Comparison of ENCODE assay signal across 19 cellular contexts in genomic region chr10:3419719-3420495, GRCh38.
DNase-seq lines count a peak whose midpoint lies in the region; ATAC-seq and TF ChIP-seq lines count a peak whose summit lies in the region.
"Had no signal": no experiment of that assay in that cellular context is flagged by ENCODE, and none has a peak within 500 bp of the region (broad histone marks: within the 10 kb centered on the region; RNA-seq: fewer than 3 reads in every experiment).

No MANE protein-coding gene starts in this region.

- H3K4me1 ChIP-seq in sigmoid colon, result no peaks in the 10 kb centered on the region
- H3K4me1 ChIP-seq in colonic mucosa, result peaks cover 9% of the 10 kb centered on the region
- H3K4me1 ChIP-seq: pancreas had no signal

- DNase-seq in activated naive CD4-positive, alpha-beta T cell treated with anti-CD3 and anti-CD28 coated beads, Interleukin-2, amount 10 ng/mL, durations not matched to agents 7 days and 5 days, result peak; percentile 35
- no peak for DNase-seq in activated naive CD4-positive, alpha-beta T cell treated with Interleukin-2 at 50 U/mL for 16 hours
- DNase-seq in KBM-7 (peak; percentile 54), sigmoid colon (peak; percentile 56), SIG-M5 (lab: John Stamatoyannopoulos, UW) (no peak), colonic mucosa (no peak)
- DNase-seq in activated naive CD8-positive, alpha-beta T cell treated with anti-CD3 and anti-CD28 coated beads, Interleukin-2, amount 10 ng/mL, durations not matched to agents 7 days and 5 days, result peak; percentile 49
- DNase-seq: activated CD4-positive, CD25-positive, alpha-beta regulatory T cell; activated CD8-positive, alpha-beta memory T cell treated with anti-CD3 and anti-CD28 coated beads, Interleukin-2, amount 50 U/mL, for 4 hours; kidney glomerular epithelial cell; naive B cell; NCI-H1105 treated with DMSO at 0.1 percent for 48 hours; pancreas; Peyer's patch; right cardiac atrium had no signal

- H3K4me3 Mint-ChIP-seq in activated naive CD4-positive, alpha-beta T cell treated with anti-CD3 and anti-CD28 coated beads, Interleukin-2, amount 10 ng/mL, durations not matched to agents 7 days and 5 days, result no peak overlapping the region
- H3K4me3 Mint-ChIP-seq in activated naive CD8-positive, alpha-beta T cell treated with anti-CD3 and anti-CD28 coated beads, Interleukin-2, amount 10 ng/mL, durations not matched to agents 7 days and 5 days, result peak overlapping the region; percentile 69
- H3K4me3 Mint-ChIP-seq: CD8-positive, alpha-beta T cell; memory B cell; naive B cell had no signal

- 50 to 76% methylated on average over 12 of the region's 12 CpGs for WGBS in sigmoid colon, 2 donors

- H3K9ac ChIP-seq in colonic mucosa (ENCODE audit: low read depth in 2 of 2, low read length in 2 of 2), result no peak overlapping the region

- TF ChIP-seq CTCF in sigmoid colon (IDR thresholded peaks at IDR 0.05) (no peak), colonic mucosa (IDR thresholded peaks at IDR 0.05) (no peak)

- H3K27ac ChIP-seq in sigmoid colon (no peak overlapping the region), colonic mucosa (no peak overlapping the region)
- H3K27ac ChIP-seq: Peyer's patch had no signal

- intact Hi-C loops in sigmoid colon (cut with DNase I), result no loop called here
- intact Hi-C loops in colonic mucosa (cut with DNase I), result no loop called here

- H3K9me3 Mint-ChIP-seq in activated naive CD4-positive, alpha-beta T cell treated with anti-CD3 and anti-CD28 coated beads, Interleukin-2, amount 10 ng/mL, durations not matched to agents 7 days and 5 days, result no peaks in the 10 kb centered on the region
- H3K9me3 Mint-ChIP-seq in activated naive CD8-positive, alpha-beta T cell treated with anti-CD3 and anti-CD28 coated beads, Interleukin-2, amount 10 ng/mL, durations not matched to agents 7 days and 5 days, result no peaks in the 10 kb centered on the region
- H3K9me3 Mint-ChIP-seq: CD8-positive, alpha-beta T cell; memory B cell; naive B cell had no signal

- H3K9me3 ChIP-seq in sigmoid colon (no peaks in the 10 kb centered on the region), colonic mucosa (no peaks in the 10 kb centered on the region)
- H3K9me3 ChIP-seq: pancreas, Peyer's patch had no signal

- H3K4me3 ChIP-seq in sigmoid colon (no peak overlapping the region), colonic mucosa (no peak overlapping the region)
- H3K4me3 ChIP-seq: pancreas, Peyer's patch had no signal

- no peak overlapping the region for H3K27ac Mint-ChIP-seq in activated naive CD4-positive, alpha-beta T cell treated with anti-CD3 and anti-CD28 coated beads, Interleukin-2, amount 10 ng/mL, durations not matched to agents 7 days and 5 days
- H3K27ac Mint-ChIP-seq in activated naive CD8-positive, alpha-beta T cell treated with anti-CD3 and anti-CD28 coated beads, Interleukin-2, amount 10 ng/mL, durations not matched to agents 7 days and 5 days, result peak overlapping the region; percentile 76
- H3K27ac Mint-ChIP-seq: CD8-positive, alpha-beta T cell; memory B cell had no signal

- TF ChIP-seq POLR2A in sigmoid colon (IDR thresholded peaks at IDR 0.05), result no peak

- POLR2A ChIA-PET in activated naive CD8-positive, alpha-beta T cell treated with anti-CD3 and anti-CD28 coated beads, Interleukin-2, amount 10 ng/mL, durations not matched to agents 7 days and 5 days (lab: Charles Lee), result interaction anchor here (0.9 kb wide), 1 partner anchor 365 kb away, joined by 3 read pairs; the partner anchor contains the start of gene KLF6

- peaks cover 67% of the 10 kb centered on the region for H3K4me1 Mint-ChIP-seq in activated naive CD4-positive, alpha-beta T cell treated with anti-CD3 and anti-CD28 coated beads, Interleukin-2, amount 10 ng/mL, durations not matched to agents 7 days and 5 days
- peaks cover 37% of the 10 kb centered on the region for H3K4me1 Mint-ChIP-seq in activated naive CD8-positive, alpha-beta T cell treated with anti-CD3 and anti-CD28 coated beads, Interleukin-2, amount 10 ng/mL, durations not matched to agents 7 days and 5 days

- in situ Hi-C loops in KBM-7 (cut with MboI; ENCODE audit: low pct_unique_long_range_greater_than_20kb, low sequenced_read_pairs), result no loop called here

- H3K27me3 ChIP-seq in sigmoid colon, result no peaks in the 10 kb centered on the region
- no peaks in the 10 kb centered on the region for H3K27me3 ChIP-seq in colonic mucosa
- H3K27me3 ChIP-seq: pancreas, Peyer's patch had no signal

- TF ChIP-seq EP300 in sigmoid colon (IDR thresholded peaks at IDR 0.05), result no peak

- H3K36me3 ChIP-seq in sigmoid colon, result no peaks in the 10 kb centered on the region
- H3K36me3 ChIP-seq in colonic mucosa, result no peaks in the 10 kb centered on the region
- H3K36me3 ChIP-seq: pancreas, Peyer's patch had no signal

- CTCF ChIA-PET in activated naive CD4-positive, alpha-beta T cell treated with anti-CD3 and anti-CD28 coated beads, Interleukin-2, amount 10 ng/mL, durations not matched to agents 7 days and 5 days (lab: Charles Lee), result interaction anchor here (0.6 kb wide), 1 partner anchor 1191 kb away, joined by 3 read pairs; no protein-coding TSS in a partner anchor

- peak; percentile 60 for ATAC-seq in activated naive CD8-positive, alpha-beta T cell treated with anti-CD3 and anti-CD28 coated beads, Interleukin-2, amount 10 ng/mL, durations not matched to agents 7 days and 5 days (ENCODE audit: low read depth)
- ATAC-seq in GM19397 (IDR thresholded peaks at IDR 0.05; ENCODE audit: unreplicated experiment), result no peak
- ATAC-seq: CD8-positive, alpha-beta T cell; pancreas; right cardiac atrium had no signal

- H3K27me3 Mint-ChIP-seq in activated naive CD4-positive, alpha-beta T cell treated with anti-CD3 and anti-CD28 coated beads, Interleukin-2, amount 10 ng/mL, durations not matched to agents 7 days and 5 days, result peaks cover 52% of the 10 kb centered on the region
- peaks cover 20% of the 10 kb centered on the region for H3K27me3 Mint-ChIP-seq in activated naive CD8-positive, alpha-beta T cell treated with anti-CD3 and anti-CD28 coated beads, Interleukin-2, amount 10 ng/mL, durations not matched to agents 7 days and 5 days

- no peaks in the 10 kb centered on the region for H3K36me3 Mint-ChIP-seq in activated naive CD4-positive, alpha-beta T cell treated with anti-CD3 and anti-CD28 coated beads, Interleukin-2, amount 10 ng/mL, durations not matched to agents 7 days and 5 days
- H3K36me3 Mint-ChIP-seq in activated naive CD8-positive, alpha-beta T cell treated with anti-CD3 and anti-CD28 coated beads, Interleukin-2, amount 10 ng/mL, durations not matched to agents 7 days and 5 days, result no peaks in the 10 kb centered on the region
- H3K36me3 Mint-ChIP-seq: brain; CD8-positive, alpha-beta T cell; memory B cell; naive B cell had no signal

Comparison
In these comparisons a context has a peak if more than half of its experiments do, and no peak if none do; other contexts are left out.
1. DNase-seq: peak in activated naive CD4-positive, alpha-beta T cell treated with anti-CD3 and anti-CD28 coated beads, Interleukin-2, amount 10 ng/mL, durations not matched to agents 7 days and 5 days (single experiment), KBM-7 (single experiment), activated naive CD8-positive, alpha-beta T cell treated with anti-CD3 and anti-CD28 coated beads, Interleukin-2, amount 10 ng/mL, durations not matched to agents 7 days and 5 days (single experiment) and sigmoid colon (single experiment); none in activated naive CD4-positive, alpha-beta T cell treated with Interleukin-2 at 50 U/mL for 16 hours (single experiment), SIG-M5 (single experiment) and colonic mucosa (single experiment).